ENCODE assay signal across 18 cellular contexts in the genomic region with DNA sequence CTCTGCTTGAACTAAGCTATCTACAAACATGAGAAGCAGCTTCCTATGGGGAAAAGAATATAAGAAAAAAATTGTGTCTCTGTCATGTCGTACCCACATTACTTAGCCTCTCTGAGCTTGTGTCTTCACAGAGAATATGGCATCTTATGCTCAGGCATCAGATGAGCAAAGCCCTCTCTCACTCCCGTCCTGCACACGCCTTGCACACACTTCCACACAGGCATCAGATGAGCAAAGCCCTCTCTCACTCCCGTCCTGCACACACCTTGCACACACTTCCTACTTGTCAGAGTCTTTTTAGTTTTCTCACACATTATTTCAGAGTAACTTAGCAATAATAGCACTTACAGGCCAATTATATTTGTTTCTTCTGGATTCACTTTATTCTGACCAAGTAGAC.
A peak's percentile ranks its signal among the peaks of the same experiment; 100 is the strongest.
DNase-seq lines count a peak whose midpoint lies in the region; ATAC-seq, FAIRE-seq and TF ChIP-seq lines count a peak whose summit lies in the region.
"Had no signal": no experiment of that assay in that cellular context is flagged by ENCODE, and none has a peak within 500 bp of the region (broad histone marks: within the 10 kb centered on the region; RNA-seq: fewer than 3 reads in every experiment).

No MANE protein-coding gene starts in this region.

- H3K27me3 ChIP-seq in GM12878 (replicated peaks in 1 of 2; ENCODE audit: control insufficient read depth in 2 of 2, insufficient read depth in 2 of 2, low read length in 1 of 2), result no peaks in the 10 kb centered on the region

- POLR2A ChIA-PET in GM12878 (lab: Charles Lee), result interaction anchor here (0.7 kb wide), 1 partner anchor 7 kb away, joined by 3 read pairs; no protein-coding TSS in a partner anchor

- no peak for TF ChIP-seq RAD21 in GM12878 (IDR thresholded peaks at IDR 0.05; ENCODE audit: insufficient read depth, low read depth, low read length)

- peaks cover 3% of the 10 kb centered on the region for H3K36me3 Mint-ChIP-seq in T-helper 17 cell (ENCODE audit: low read depth)
- peaks cover 2% of the 10 kb centered on the region for H3K36me3 Mint-ChIP-seq in effector memory CD8-positive, alpha-beta T cell (ENCODE audit: insufficient read depth)
- peaks cover 0 to 3% of the 10 kb centered on the region in 2 donors for H3K36me3 Mint-ChIP-seq in stimulated activated naive B cell treated with anti-CD40 and anti-IgM and Interleukin-4, amounts not matched to agents 10 μg/mL and 1 μg/mL and 100 μg/mL, for 72 hours

- 97% methylated on average over 4 of the region's 4 CpGs for WGBS in GM12878 (ENCODE audit: insufficient coverage, insufficient replicate concordance, low lambda C conversion rate, missing lambda C conversion rate)

- DNase-seq in T-helper 17 cell (no peak), GM12878 (ENCODE audit: low read depth, low spot score) (no peak)
- no peak for DNase-seq in effector memory CD8-positive, alpha-beta T cell
- DNase-seq in stimulated activated naive B cell treated with anti-CD40 and anti-IgM and Interleukin-4, amounts not matched to agents 10 μg/mL and 1 μg/mL and 100 μg/mL, for 72 hours, result no peak
- DNase-seq: C1 segment of cervical spinal cord; Calu3; CD4-positive, alpha-beta memory T cell; COR-L47; DMS53; DMS79 treated with DMSO at 0.1 percent for 48 hours; GF-D8; GOT3; HFFc6 had no signal

- in situ Hi-C loops in GM12878 (cut with MboI), result loop anchor here (10.0 kb wide), 1 partner anchor 182 kb away; the partner anchor contains the start of gene IRF4

- SMC1A ChIA-PET in GM12878 (lab: Charles Lee; ENCODE audit: uncharacterized antibody, unreplicated experiment), result interaction anchor here (1.0 to 24.5 kb wide), 3 partner anchors 9 to 21 kb away, joined by 3 to 748 read pairs (median 4); no protein-coding TSS in a partner anchor

- CTCF ChIA-PET in GM12878 (lab: Yijun Ruan, JAX), result interaction anchor here (1.1 to 1.3 kb wide), 2 partner anchors 11 to 17 kb away, joined by 4 to 5 read pairs; no protein-coding TSS in a partner anchor

- RAD21 ChIA-PET in GM12878 (lab: Charles Lee; ENCODE audit: unreplicated experiment), result no interaction called here

- no peak overlapping the region for H2AFZ ChIP-seq in GM12878 (ENCODE audit: control insufficient read depth, low read depth, low read length)

- H3K4me1 Mint-ChIP-seq in T-helper 17 cell, result peaks cover 20% of the 10 kb centered on the region
- peaks cover 36 to 49% of the 10 kb centered on the region in 2 donors for H3K4me1 Mint-ChIP-seq in effector memory CD8-positive, alpha-beta T cell (ENCODE audit: low read depth in 2 of 2)
- peaks cover 68 to 75% of the 10 kb centered on the region in 2 donors for H3K4me1 Mint-ChIP-seq in stimulated activated naive B cell treated with anti-CD40 and anti-IgM and Interleukin-4, amounts not matched to agents 10 μg/mL and 1 μg/mL and 100 μg/mL, for 72 hours

- H3K4me2 ChIP-seq in GM12878 (ENCODE audit: control insufficient read depth, insufficient read depth), result no peak overlapping the region

- H3K36me3 ChIP-seq in GM12878 (ENCODE audit: control insufficient read depth in 2 of 2, insufficient read depth in 2 of 2, low read length in 1 of 2), result no peaks in the 10 kb centered on the region
- H3K36me3 ChIP-seq: HAP-1 had no signal

- TF ChIP-seq EP300 in GM12878 (IDR thresholded peaks at IDR 0.05; ENCODE audit: borderline replicate concordance in 1 of 2, control insufficient read depth in 1 of 2, low read depth in 2 of 2, low read length in 2 of 2), result no peak

- H3K4me1 ChIP-seq in GM12878 (ENCODE audit: control insufficient read depth, insufficient read depth, low read length), result peaks cover 82% of the 10 kb centered on the region
- H3K4me1 ChIP-seq: HAP-1 had no signal

- no peak for TF ChIP-seq CTCF in GM12878 (IDR thresholded peaks at IDR 0.05 in 2 of 3, conservative IDR thresholded peaks at IDR 0.05 in 1 of 3; ENCODE audit: control insufficient read depth in 2 of 3, extremely low read depth in 1 of 3, insufficient read depth in 1 of 3, low read depth in 3 of 3, low read length in 3 of 3)

- TF ChIP-seq POLR2A in GM12878 (IDR thresholded peaks at IDR 0.05; ENCODE audit: low read depth, low read length), result no peak

- intact Hi-C loops in GM12878 (cut with micrococcal nuclease; ENCODE audit: unreplicated experiment), result no loop called here

- H3K27ac Mint-ChIP-seq in T-helper 17 cell, result no peak overlapping the region
- H3K27ac Mint-ChIP-seq in effector memory CD8-positive, alpha-beta T cell, result peak overlapping the region; percentile 16 to 33
- peak overlapping the region; percentile 4 for H3K27ac Mint-ChIP-seq in stimulated activated naive B cell treated with anti-CD40 and anti-IgM and Interleukin-4, amounts not matched to agents 10 μg/mL and 1 μg/mL and 100 μg/mL, for 72 hours
- H3K27ac Mint-ChIP-seq: HFFc6 had no signal

- H3K9me3 ChIP-seq in T-helper 17 cell (ENCODE audit: control insufficient read depth, low read length, poor library complexity, severe bottlenecking), result no peaks in the 10 kb centered on the region
- peaks cover 6% of the 10 kb centered on the region; the same call in 2 of the 3 replicates for H3K9me3 ChIP-seq in GM12878 (replicated peaks; ENCODE audit: control insufficient read depth, insufficient read depth, low read length)
- H3K9me3 ChIP-seq: HAP-1 had no signal

- peaks cover 5% of the 10 kb centered on the region for H3K27me3 Mint-ChIP-seq in T-helper 17 cell
- peaks cover 0 to 35% of the 10 kb centered on the region in 2 donors for H3K27me3 Mint-ChIP-seq in effector memory CD8-positive, alpha-beta T cell
- H3K27me3 Mint-ChIP-seq in stimulated activated naive B cell treated with anti-CD40 and anti-IgM and Interleukin-4, amounts not matched to agents 10 μg/mL and 1 μg/mL and 100 μg/mL, for 72 hours, result peaks cover 7% of the 10 kb centered on the region in 2 donors

- BruUV-seq in GM12878 (replicated peaks; lab: Mats Ljungman, UMichigan), result no TSS peak

- no peaks in the 10 kb centered on the region for H4K20me1 ChIP-seq in GM12878 (ENCODE audit: control insufficient read depth, insufficient read depth)

- FAIRE-seq in GM12878 (lab: Jason Lieb, UNC), result no peak
- FAIRE-seq: GM12892, H54 had no signal

- H3K9ac ChIP-seq in GM12878 (ENCODE audit: control insufficient read depth, insufficient read depth, low read length), result no peak overlapping the region

- H3K79me2 ChIP-seq in GM12878 (ENCODE audit: control insufficient read depth, insufficient read depth, low read length), result peaks cover 9% of the 10 kb centered on the region

- H3K4me3 ChIP-seq in GM12878, result no peak overlapping the region
- H3K4me3 ChIP-seq: HAP-1 had no signal

- peak overlapping the region; percentile 2 for H3K4me3 Mint-ChIP-seq in T-helper 17 cell
- no peak overlapping the region for H3K4me3 Mint-ChIP-seq in effector memory CD8-positive, alpha-beta T cell
- H3K4me3 Mint-ChIP-seq in stimulated activated naive B cell treated with anti-CD40 and anti-IgM and Interleukin-4, amounts not matched to agents 10 μg/mL and 1 μg/mL and 100 μg/mL, for 72 hours, result no peak overlapping the region
- H3K4me3 Mint-ChIP-seq: CD4-positive, alpha-beta memory T cell; HFFc6 had no signal

- ATAC-seq in T-helper 17 cell (no peak), GM12878 (no peak), HG03457 (IDR thresholded peaks at IDR 0.05; ENCODE audit: unreplicated experiment) (no peak), HG02840 (IDR thresholded peaks at IDR 0.05; ENCODE audit: low FRiP score, unreplicated experiment) (no peak)
- ATAC-seq in effector memory CD8-positive, alpha-beta T cell (replicated peaks), result no peak
- no peak for ATAC-seq in stimulated activated naive B cell treated with anti-CD40 and anti-IgM and Interleukin-4, amounts not matched to agents 10 μg/mL and 1 μg/mL and 100 μg/mL, for 72 hours (replicated peaks)

- no peaks in the 10 kb centered on the region for H3K9me3 Mint-ChIP-seq in effector memory CD8-positive, alpha-beta T cell
- H3K9me3 Mint-ChIP-seq in stimulated activated naive B cell treated with anti-CD40 and anti-IgM and Interleukin-4, amounts not matched to agents 10 μg/mL and 1 μg/mL and 100 μg/mL, for 72 hours, result peaks cover 3 to 11% of the 10 kb centered on the region in 2 donors

- H3K27ac ChIP-seq in GM12878 (ENCODE audit: control insufficient read depth, insufficient read depth), result no peak overlapping the region

TF ChIP-seq in GM12878, 131 proteins besides CTCF, POLR2A, EP300 and RAD21:
- TF ChIP-seq, protein P1, sequence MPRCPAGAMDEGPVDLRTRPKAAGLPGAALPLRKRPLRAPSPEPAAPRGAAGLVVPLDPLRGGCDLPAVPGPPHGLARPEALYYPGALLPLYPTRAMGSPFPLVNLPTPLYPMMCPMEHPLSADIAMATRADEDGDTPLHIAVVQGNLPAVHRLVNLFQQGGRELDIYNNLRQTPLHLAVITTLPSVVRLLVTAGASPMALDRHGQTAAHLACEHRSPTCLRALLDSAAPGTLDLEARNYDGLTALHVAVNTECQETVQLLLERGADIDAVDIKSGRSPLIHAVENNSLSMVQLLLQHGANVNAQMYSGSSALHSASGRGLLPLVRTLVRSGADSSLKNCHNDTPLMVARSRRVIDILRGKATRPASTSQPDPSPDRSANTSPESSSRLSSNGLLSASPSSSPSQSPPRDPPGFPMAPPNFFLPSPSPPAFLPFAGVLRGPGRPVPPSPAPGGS (IDR thresholded peaks at IDR 0.05; ENCODE audit: borderline replicate concordance, insufficient read depth, low read depth, low read length, poor library complexity, severe bottlenecking), result peak; percentile 95
- TF ChIP-seq NFXL1 (IDR thresholded peaks at IDR 0.05; ENCODE audit: borderline replicate concordance), result no peak
- TF ChIP-seq, protein P2, sequence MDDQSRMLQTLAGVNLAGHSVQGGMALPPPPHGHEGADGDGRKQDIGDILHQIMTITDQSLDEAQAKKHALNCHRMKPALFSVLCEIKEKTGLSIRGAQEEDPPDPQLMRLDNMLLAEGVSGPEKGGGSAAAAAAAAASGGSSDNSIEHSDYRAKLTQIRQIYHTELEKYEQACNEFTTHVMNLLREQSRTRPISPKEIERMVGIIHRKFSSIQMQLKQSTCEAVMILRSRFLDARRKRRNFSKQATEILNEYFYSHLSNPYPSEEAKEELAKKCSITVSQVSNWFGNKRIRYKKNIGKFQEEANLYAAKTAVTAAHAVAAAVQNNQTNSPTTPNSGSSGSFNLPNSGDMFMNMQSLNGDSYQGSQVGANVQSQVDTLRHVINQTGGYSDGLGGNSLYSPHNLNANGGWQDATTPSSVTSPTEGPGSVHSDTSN (IDR thresholded peaks at IDR 0.05; ENCODE audit: insufficient replicate concordance, low read depth, low read length), result peak; percentile 37
